Comparison of ENCODE assay signal across 1 cellular context in genomic region chr15:51314391-51315337, GRCh38.
TF ChIP-seq lines count a peak whose summit lies in the region.

No MANE protein-coding gene starts in this region.

TF ChIP-seq in H1, 55 proteins besides CTCF, POLR2A, EP300 and RAD21:
- TF ChIP-seq SP4 (IDR thresholded peaks at IDR 0.05; ENCODE audit: low read length) (no peak), SRF (IDR thresholded peaks at IDR 0.05; ENCODE audit: low read depth, low read length) (no peak), CBX5 (IDR thresholded peaks at IDR 0.05; ENCODE audit: low read depth, low read length) (no peak), YY1 (IDR thresholded peaks at IDR 0.05; ENCODE audit: low read depth, low read length) (no peak), TBP (IDR thresholded peaks at IDR 0.05; ENCODE audit: low read depth, low read length) (no peak), NRF1 (IDR thresholded peaks at IDR 0.05; ENCODE audit: low read depth, low read length) (no peak), RXRA (IDR thresholded peaks at IDR 0.05; ENCODE audit: insufficient read depth, low read depth, low read length) (no peak), E2F6 (IDR thresholded peaks at IDR 0.05) (no peak), KDM1A (IDR thresholded peaks at IDR 0.05; ENCODE audit: borderline replicate concordance, low read length) (no peak), MAX (IDR thresholded peaks at IDR 0.05) (no peak), JUN (IDR thresholded peaks at IDR 0.05; ENCODE audit: low read depth, low read length) (no peak), CHD7 (IDR thresholded peaks at IDR 0.05; ENCODE audit: insufficient replicate concordance, low read length) (no peak), SIN3A (conservative IDR thresholded peaks at IDR 0.05 in 1 of 2, IDR thresholded peaks at IDR 0.05 in 1 of 2; ENCODE audit: low read depth in 1 of 2, low read length in 2 of 2) (no peak), TCF12 (IDR thresholded peaks at IDR 0.05; ENCODE audit: low read depth, low read length) (no peak), TAF7 (optimal IDR thresholded peaks at IDR 0.05; ENCODE audit: borderline replicate concordance, low read depth, low read length) (no peak)
- TF ChIP-seq, protein P1, sequence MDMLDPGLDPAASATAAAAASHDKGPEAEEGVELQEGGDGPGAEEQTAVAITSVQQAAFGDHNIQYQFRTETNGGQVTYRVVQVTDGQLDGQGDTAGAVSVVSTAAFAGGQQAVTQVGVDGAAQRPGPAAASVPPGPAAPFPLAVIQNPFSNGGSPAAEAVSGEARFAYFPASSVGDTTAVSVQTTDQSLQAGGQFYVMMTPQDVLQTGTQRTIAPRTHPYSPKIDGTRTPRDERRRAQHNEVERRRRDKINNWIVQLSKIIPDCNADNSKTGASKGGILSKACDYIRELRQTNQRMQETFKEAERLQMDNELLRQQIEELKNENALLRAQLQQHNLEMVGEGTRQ (IDR thresholded peaks at IDR 0.05; ENCODE audit: low read length) = no peak
